9 cellular contexts compared by ENCODE assay signal in the genomic region with DNA sequence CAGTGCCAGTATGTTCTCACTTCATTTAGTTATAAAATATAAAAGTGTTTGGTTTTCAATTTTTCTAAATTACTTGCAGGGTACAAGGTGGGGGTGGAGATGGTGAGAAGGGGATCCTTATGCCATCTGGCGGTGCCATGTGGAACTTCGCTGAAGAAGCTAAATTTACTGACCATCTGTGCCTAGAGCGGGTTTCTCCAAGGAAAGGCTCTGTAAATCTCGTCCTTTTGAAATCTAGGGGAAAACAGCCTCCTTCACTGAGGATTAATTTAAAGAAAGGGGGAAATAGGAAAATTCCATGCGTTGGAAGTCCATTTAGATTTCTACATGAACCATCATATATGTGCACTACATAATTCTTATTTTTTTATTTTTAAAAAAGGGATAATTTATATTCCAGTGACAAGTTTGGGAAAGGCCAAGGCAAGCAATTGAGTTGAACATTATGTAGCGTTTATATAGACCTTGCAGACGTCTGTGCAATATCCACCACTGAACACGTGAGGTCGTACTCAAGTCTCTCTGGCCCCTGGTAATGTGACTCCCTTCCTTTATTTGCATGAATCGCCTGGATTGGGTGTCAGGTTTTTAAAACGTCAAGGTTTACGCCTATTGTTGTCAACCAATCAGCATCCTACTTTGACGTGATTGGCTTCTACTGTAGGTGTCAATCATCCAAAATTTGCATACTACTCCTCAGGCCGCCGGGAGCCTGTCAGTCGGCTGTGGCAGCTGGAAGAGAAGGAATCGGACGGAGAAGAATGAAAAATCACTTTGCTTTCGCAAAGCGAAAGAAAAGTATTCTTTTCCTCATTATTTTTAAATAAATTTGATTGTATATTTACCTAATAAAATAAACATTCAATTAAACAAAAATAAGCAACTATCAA.
DNase-seq lines count a peak whose midpoint lies in the region; ATAC-seq, FAIRE-seq and TF ChIP-seq lines count a peak whose summit lies in the region.
"Had no signal": no experiment of that assay in that cellular context is flagged by ENCODE, and none has a peak within 500 bp of the region (broad histone marks: within the 10 kb centered on the region; RNA-seq: fewer than 3 reads in every experiment).

No MANE protein-coding gene starts in this region.

- DNase-seq in BJ (ENCODE audit: low read depth) = peak; percentile 91
- DNase-seq in GM18507 (ENCODE audit: extremely low spot score, insufficient read length, low read depth) = no peak
- DNase-seq in NCI-H1105 treated with DMSO at 0.1 percent for 48 hours (lab: John Stamatoyannopoulos, UW) = peak; percentile 100
- DNase-seq in SIG-M5 (lab: John Stamatoyannopoulos, UW) = peak; percentile 93
- peak; percentile 93 for DNase-seq in endodermal cell
- DNase-seq in naive thymus-derived CD4-positive, alpha-beta T cell = peak in 3 of 9 donors; percentile 29 to 37 (median 33)
- no peak for DNase-seq in activated effector memory CD4-positive, alpha-beta T cell treated with anti-CD3 and anti-CD28 coated beads, Interleukin-2, amount 50 U/mL, for 16 hours

- POLR2A ChIA-PET in BJ (lab: Charles Lee) = no interaction called here
- POLR2A ChIA-PET in naive thymus-derived CD4-positive, alpha-beta T cell (lab: Charles Lee) = interaction anchor here (1.9 kb wide), 1 partner anchor 10 kb away, joined by 4 read pairs; no protein-coding TSS in a partner anchor

- ATAC-seq in naive thymus-derived CD4-positive, alpha-beta T cell = peak; percentile 16
- no peak for ATAC-seq in GM19455 (IDR thresholded peaks at IDR 0.05; ENCODE audit: unreplicated experiment)

- peaks cover 32% of the 10 kb centered on the region for H3K27me3 Mint-ChIP-seq in endodermal cell (ENCODE audit: insufficient read depth)
- peaks cover 44 to 61% (median 52%) of the 10 kb centered on the region in 5 donors for H3K27me3 Mint-ChIP-seq in naive thymus-derived CD4-positive, alpha-beta T cell

- peak; percentile 71 for FAIRE-seq in GM18507 (lab: Jason Lieb, UNC)

- no peak overlapping the region for H3K9ac ChIP-seq in endodermal cell (ENCODE audit: extremely low read depth, low read length, poor library complexity, severe bottlenecking)

- CTCF ChIA-PET in BJ (lab: Yijun Ruan, JAX) = interaction anchor here (0.6 to 1.8 kb wide), 11 partner anchors 38 to 596 kb away, joined by 3 to 9 read pairs (median 4); no protein-coding TSS in a partner anchor
- CTCF ChIA-PET in naive thymus-derived CD4-positive, alpha-beta T cell (lab: Charles Lee) = no interaction called here

- H3K36me3 Mint-ChIP-seq in endodermal cell (ENCODE audit: low read depth) = no peaks in the 10 kb centered on the region
- H3K36me3 Mint-ChIP-seq in naive thymus-derived CD4-positive, alpha-beta T cell = peaks cover 0 to 8% (median 0%) of the 10 kb centered on the region in 5 donors

- no peak overlapping the region for H3K4me3 ChIP-seq in BJ (ENCODE audit: low read depth, low read length)
- peak overlapping the region; percentile 91 for H3K4me3 ChIP-seq in endodermal cell (ENCODE audit: low read length)
- no peak overlapping the region for H3K4me3 ChIP-seq in naive thymus-derived CD4-positive, alpha-beta T cell (ENCODE audit: low read length)
- H3K4me3 ChIP-seq: SJSA1 had no signal

- TF ChIP-seq CTCF in BJ (IDR thresholded peaks at IDR 0.05; ENCODE audit: insufficient read depth, low read depth, low read length) (peak; percentile 76), endodermal cell (conservative IDR thresholded peaks at IDR 0.05) (peak; percentile 89)

- no peaks in the 10 kb centered on the region for H3K9me3 ChIP-seq in endodermal cell (ENCODE audit: control insufficient read depth, low read length)
- H3K9me3 ChIP-seq in naive thymus-derived CD4-positive, alpha-beta T cell (ENCODE audit: control insufficient read depth in 2 of 3, low read length in 3 of 3) = peaks cover 0 to 6% (median 0%) of the 10 kb centered on the region in 3 experiments
- H3K9me3 ChIP-seq: SJSA1 had no signal

- H3K27ac Mint-ChIP-seq in endodermal cell = no peak overlapping the region
- peak overlapping the region in 5 of 9 donors; percentile 21 to 71 (median 54) for H3K27ac Mint-ChIP-seq in naive thymus-derived CD4-positive, alpha-beta T cell

- peaks cover 4% of the 10 kb centered on the region for H3K4me1 ChIP-seq in endodermal cell (ENCODE audit: control insufficient read depth, insufficient read depth, low read length)
- H3K4me1 ChIP-seq in naive thymus-derived CD4-positive, alpha-beta T cell (ENCODE audit: control insufficient read depth in 2 of 2, insufficient read depth in 2 of 2, low read length in 2 of 2) = peaks cover 4 to 16% of the 10 kb centered on the region in 2 donors

- no peaks in the 10 kb centered on the region for H3K9me3 Mint-ChIP-seq in endodermal cell
- peaks cover 0 to 23% (median 6%) of the 10 kb centered on the region in 11 donors for H3K9me3 Mint-ChIP-seq in naive thymus-derived CD4-positive, alpha-beta T cell

- peak overlapping the region; percentile 89 for H3K27ac ChIP-seq in endodermal cell (ENCODE audit: low read depth, low read length)
- no peak overlapping the region for H3K27ac ChIP-seq in naive thymus-derived CD4-positive, alpha-beta T cell (ENCODE audit: low read depth, low read length)
- H3K27ac ChIP-seq: SJSA1 had no signal

- H3K4me1 Mint-ChIP-seq in endodermal cell = peaks cover 14% of the 10 kb centered on the region
- H3K4me1 Mint-ChIP-seq in naive thymus-derived CD4-positive, alpha-beta T cell = peaks cover 4 to 42% (median 19%) of the 10 kb centered on the region in 7 donors

- peak overlapping the region; percentile 24 for H3K4me3 Mint-ChIP-seq in endodermal cell
- peak overlapping the region in 4 of 10 donors; percentile 20 to 79 (median 40) for H3K4me3 Mint-ChIP-seq in naive thymus-derived CD4-positive, alpha-beta T cell

- intact Hi-C loops in naive thymus-derived CD4-positive, alpha-beta T cell (cut with micrococcal nuclease) = loop anchor here (2.0 to 10.0 kb wide), 5 partner anchors 238 to 1304 kb away; a partner anchor contains a TSS

- no peaks in the 10 kb centered on the region for H3K36me3 ChIP-seq in BJ (ENCODE audit: control insufficient read depth, insufficient read depth, low read length)
- no peaks in the 10 kb centered on the region for H3K36me3 ChIP-seq in endodermal cell (ENCODE audit: control insufficient read depth, insufficient read depth, low read length)
- no peaks in the 10 kb centered on the region for H3K36me3 ChIP-seq in naive thymus-derived CD4-positive, alpha-beta T cell (ENCODE audit: control insufficient read depth in 2 of 3, insufficient read depth in 3 of 3, low read length in 3 of 3)
- H3K36me3 ChIP-seq: SJSA1 had no signal

- H3K27me3 ChIP-seq in BJ (ENCODE audit: control insufficient read depth, insufficient read depth, low read length) (peaks cover 1% of the 10 kb centered on the region; the same call in 1 of the 2 replicates), endodermal cell (ENCODE audit: control insufficient read depth, insufficient read depth, low read length, poor library complexity, severe bottlenecking) (peaks cover 52% of the 10 kb centered on the region)
- H3K27me3 ChIP-seq in naive thymus-derived CD4-positive, alpha-beta T cell (ENCODE audit: control insufficient read depth in 2 of 2, insufficient read depth in 2 of 2, low read length in 2 of 2) = peaks cover 39 to 82% of the 10 kb centered on the region in 2 donors
- H3K27me3 ChIP-seq: SJSA1 had no signal

- WGBS in endodermal cell (ENCODE audit: insufficient coverage in 1 of 2, insufficient read length in 1 of 2), 2 experiments = 1% methylated on average over 13 to 18 of the region's 20 CpGs

Comparison
In these comparisons a context has a peak if more than half of its experiments do, and no peak if none do; other contexts are left out.
1. DNase-seq: peak in BJ (single experiment), NCI-H1105 treated with DMSO at 0.1 percent for 48 hours (single experiment), SIG-M5 (single experiment) and endodermal cell (single experiment); none in GM18507 (single experiment) and activated effector memory CD4-positive, alpha-beta T cell treated with anti-CD3 and anti-CD28 coated beads, Interleukin-2, amount 50 U/mL, for 16 hours (single experiment).